ENCODE assay signal across 16 cellular contexts in the genomic region with DNA sequence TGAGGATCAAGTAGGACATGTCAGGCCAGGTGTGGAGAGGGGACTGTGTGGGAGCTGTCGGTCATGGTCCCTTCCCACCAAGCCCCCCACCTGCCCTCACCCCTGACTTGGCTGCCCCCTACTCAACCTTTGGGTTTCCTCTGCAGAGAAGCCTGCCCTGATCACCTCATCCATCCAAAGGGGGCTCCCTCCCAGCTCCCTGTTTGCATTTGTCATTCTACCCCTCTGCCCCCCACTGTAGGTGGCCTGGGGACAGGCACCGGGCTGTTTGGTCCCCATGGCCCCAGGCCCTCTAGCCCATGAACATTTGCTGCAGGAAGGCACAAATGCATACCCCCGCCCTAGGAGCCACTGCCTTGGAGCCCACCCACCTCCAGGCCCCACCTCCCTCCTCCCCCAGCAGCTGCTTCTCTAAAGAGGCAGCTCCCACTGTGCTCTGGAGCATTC.
A peak's percentile ranks its signal among the peaks of the same experiment; 100 is the strongest.
DNase-seq lines count a peak whose midpoint lies in the region; ATAC-seq lines count a peak whose summit lies in the region.
"Had no signal": no experiment of that assay in that cellular context is flagged by ENCODE, and none has a peak within 500 bp of the region (broad histone marks: within the 10 kb centered on the region; RNA-seq: fewer than 3 reads in every experiment).

No MANE protein-coding gene starts in this region.

- no peaks in the 10 kb centered on the region for H3K27me3 Mint-ChIP-seq in activated CD8-positive, alpha-beta T cell treated with anti-CD3 and anti-CD28 coated beads, Interleukin-2, amount 10 ng/mL, durations not matched to agents 7 days and 5 days (ENCODE audit: low read depth)

- CTCF ChIA-PET in activated CD8-positive, alpha-beta T cell treated with anti-CD3 and anti-CD28 coated beads, Interleukin-2, amount 10 ng/mL, durations not matched to agents 7 days and 5 days (lab: Charles Lee), result interaction anchor here (0.5 to 1.5 kb wide), 3 partner anchors 29 to 38 kb away, joined by 3 read pairs; no protein-coding TSS in a partner anchor

- H3K27me3 ChIP-seq in right cardiac atrium (ENCODE audit: control insufficient read depth, insufficient read depth), result no peaks in the 10 kb centered on the region
- H3K27me3 ChIP-seq: hepatocyte, ovary, suprapubic skin had no signal

- WGBS in right cardiac atrium, result 95% methylated on average over 3 of the region's 3 CpGs

- no peak overlapping the region for H3K4me3 ChIP-seq in right cardiac atrium (ENCODE audit: low read length)
- H3K4me3 ChIP-seq: hepatocyte, mucosa of descending colon, ovary, suprapubic skin had no signal

- H3K36me3 Mint-ChIP-seq in activated CD8-positive, alpha-beta T cell treated with anti-CD3 and anti-CD28 coated beads, Interleukin-2, amount 10 ng/mL, durations not matched to agents 7 days and 5 days (ENCODE audit: low read depth), result peaks cover 8% of the 10 kb centered on the region

- peaks cover 8% of the 10 kb centered on the region for H3K4me1 ChIP-seq in right cardiac atrium (ENCODE audit: control insufficient read depth, insufficient read depth, low read length)

- no peak overlapping the region for H3K4me3 Mint-ChIP-seq in activated CD8-positive, alpha-beta T cell treated with anti-CD3 and anti-CD28 coated beads, Interleukin-2, amount 10 ng/mL, durations not matched to agents 7 days and 5 days

- H3K9me3 Mint-ChIP-seq in activated CD8-positive, alpha-beta T cell treated with anti-CD3 and anti-CD28 coated beads, Interleukin-2, amount 10 ng/mL, durations not matched to agents 7 days and 5 days (ENCODE audit: insufficient read depth), result no peaks in the 10 kb centered on the region

- H3K9me3 ChIP-seq in right cardiac atrium (ENCODE audit: control insufficient read depth, low read length), result no peaks in the 10 kb centered on the region
- H3K9me3 ChIP-seq: mucosa of descending colon, ovary, suprapubic skin had no signal

- intact Hi-C loops in right cardiac atrium (cut with DNase I), result loop anchor here in 1 of 4 donors (10.0 kb wide), 1 partner anchor 109 kb away; no protein-coding TSS in a partner anchor
- intact Hi-C loops in Right ventricle myocardium superior (cut with DNase I), result loop anchor here (10.0 kb wide), 1 partner anchor 109 kb away; no protein-coding TSS in a partner anchor

- peak overlapping the region; percentile 91 for H3K27ac Mint-ChIP-seq in activated CD8-positive, alpha-beta T cell treated with anti-CD3 and anti-CD28 coated beads, Interleukin-2, amount 10 ng/mL, durations not matched to agents 7 days and 5 days

- no peak overlapping the region for H3K27ac ChIP-seq in right cardiac atrium (ENCODE audit: low read length)
- H3K27ac ChIP-seq: ovary, suprapubic skin had no signal

- H3K4me1 Mint-ChIP-seq in activated CD8-positive, alpha-beta T cell treated with anti-CD3 and anti-CD28 coated beads, Interleukin-2, amount 10 ng/mL, durations not matched to agents 7 days and 5 days (ENCODE audit: low read depth), result peaks cover 91% of the 10 kb centered on the region

- no peak for ATAC-seq in right cardiac atrium
- no peak for ATAC-seq in Right ventricle myocardium superior (ENCODE audit: poor library complexity)
- ATAC-seq in activated CD8-positive, alpha-beta T cell treated with anti-CD3 and anti-CD28 coated beads, Interleukin-2, amount 10 ng/mL, durations not matched to agents 7 days and 5 days, result no peak
- ATAC-seq in GM21786 (IDR thresholded peaks at IDR 0.05; ENCODE audit: unreplicated experiment), result no peak
- ATAC-seq: mucosa of descending colon had no signal

- POLR2A ChIA-PET in activated CD8-positive, alpha-beta T cell treated with anti-CD3 and anti-CD28 coated beads, Interleukin-2, amount 10 ng/mL, durations not matched to agents 7 days and 5 days (lab: Charles Lee), result interaction anchor here (0.9 to 1.0 kb wide), 2 partner anchors 93 to 105 kb away, joined by 3 to 4 read pairs; no protein-coding TSS in a partner anchor

- DNase-seq in right cardiac atrium, result peak; percentile 12 to 41 (median 35)
- no peak for DNase-seq in Right ventricle myocardium superior
- no peak for DNase-seq in activated CD8-positive, alpha-beta T cell treated with anti-CD3 and anti-CD28 coated beads, Interleukin-2, amount 10 ng/mL, durations not matched to agents 7 days and 5 days
- peak; percentile 85 for DNase-seq in mesenteric fat pad (ENCODE audit: low spot score)
- DNase-seq in NCI-H446 (lab: John Stamatoyannopoulos, UW), result no peak
- DNase-seq in NCI-H510A (lab: John Stamatoyannopoulos, UW), result no peak
- DNase-seq: AML-193; central memory CD4-positive, alpha-beta T cell; NCI-H1436; SHP77; stimulated activated CD4-positive, alpha-beta T cell treated with anti-CD3 and anti-CD28 coated beads, Interleukin-2, amount 100 ng/mL, for 48 hours had no signal

Comparison
In these comparisons a context has a peak if more than half of its experiments do, and no peak if none do; other contexts are left out.
1. DNase-seq: peak in right cardiac atrium (3 of 3) and mesenteric fat pad (single experiment); none in Right ventricle myocardium superior (single experiment), activated CD8-positive, alpha-beta T cell treated with anti-CD3 and anti-CD28 coated beads, Interleukin-2, amount 10 ng/mL, durations not matched to agents 7 days and 5 days (single experiment), NCI-H446 (0 of 2) and NCI-H510A (single experiment).